Comparison of ENCODE assay signal across 28 cellular contexts in the genomic region with DNA sequence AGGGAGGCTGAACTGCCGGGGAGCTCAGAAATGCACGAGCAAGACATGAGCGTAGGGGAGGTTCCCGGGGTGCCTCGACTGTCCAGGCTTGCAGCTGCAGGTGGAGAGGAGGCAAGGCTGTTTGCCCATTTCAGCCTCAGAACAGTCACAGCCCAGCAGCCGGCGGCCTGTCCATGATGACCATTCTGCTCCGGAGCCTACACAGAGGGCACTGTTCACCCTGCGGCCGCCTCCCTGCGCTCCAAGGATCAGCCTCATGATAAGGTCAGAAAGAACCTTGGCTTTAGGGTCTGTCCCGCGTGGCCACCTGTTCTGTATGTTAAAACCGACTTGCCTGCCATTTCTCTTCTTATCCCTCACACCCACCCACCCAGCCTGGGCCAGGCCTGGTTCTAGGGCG. TPM values are rescaled to one million over a fixed set of nuclear protein-coding genes. Genes with fewer than 3 reads are reported as not detected.
DNase-seq lines count a peak whose midpoint lies in the region; ATAC-seq and TF ChIP-seq lines count a peak whose summit lies in the region.
"Had no signal": no experiment of that assay in that cellular context is flagged by ENCODE, and none has a peak within 500 bp of the region (broad histone marks: within the 10 kb centered on the region; RNA-seq: fewer than 3 reads in every experiment).

No MANE protein-coding gene starts in this region.

- H3K9ac ChIP-seq in IMR-90 (ENCODE audit: low read depth, low read length) (no peak overlapping the region), colonic mucosa (ENCODE audit: low read depth in 2 of 2, low read length in 2 of 2) (peak overlapping the region in 1 of 2 donors; percentile 1)

- BruUV-seq in IMR-90 (replicated peaks; lab: Mats Ljungman, UMichigan), result no TSS peak

- no peak for TF ChIP-seq CTCF in IMR-90 (conservative IDR thresholded peaks at IDR 0.05; ENCODE audit: low read depth, low read length)
- no peak for TF ChIP-seq CTCF in kidney epithelial cell (IDR thresholded peaks at IDR 0.05; ENCODE audit: insufficient read depth, low read length, poor library complexity, severe bottlenecking)
- no peak for TF ChIP-seq CTCF in colonic mucosa (IDR thresholded peaks at IDR 0.05)

- H3K79me1 ChIP-seq in IMR-90 (ENCODE audit: low read depth in 1 of 2, low read length in 2 of 2), result no peaks in the 10 kb centered on the region

- peak; percentile 22 for DNase-seq in activated T-cell treated with anti-CD3 and anti-CD28 coated beads, Interleukin-2, amount 50 U/mL, for 24 hours
- no peak for DNase-seq in activated T-cell treated with anti-CD3 and anti-CD28 coated beads for 4 hours
- DNase-seq in IMR-90, result no peak
- DNase-seq in kidney epithelial cell (ENCODE audit: low read depth), result no peak
- peak; percentile 48 for DNase-seq in sciatic nerve (ENCODE audit: low spot score)
- no peak for DNase-seq in CD1c-positive myeloid dendritic cell (ENCODE audit: extremely low spot score)
- DNase-seq in colonic mucosa, result no peak
- DNase-seq: activated CD4-positive, alpha-beta T cell treated with anti-CD3 and anti-CD28 coated beads, Interleukin-2, amount 10 ng/mL, durations not matched to agents 7 days and 5 days; anterior cingulate cortex; endodermal cell; hippocampal formation; NCI-H1048; NCI-H1694 treated with DMSO at 0.1 percent for 48 hours; NCI-H2171; NCI-H524; stimulated activated naive CD4-positive, alpha-beta T cell; T1000 had no signal

- POLR2A ChIA-PET in IMR-90 (lab: Charles Lee; ENCODE audit: unreplicated experiment), result no interaction called here

- no peaks in the 10 kb centered on the region for H3K36me3 Mint-ChIP-seq in activated T-cell treated with anti-CD3 and anti-CD28 coated beads, Interleukin-2, amount 50 U/mL, for 24 hours (ENCODE audit: low read depth)
- H3K36me3 Mint-ChIP-seq: activated naive CD4-positive, alpha-beta T cell treated with anti-CD3 and anti-CD28 coated beads, Interleukin-2, amount 50 U/mL, for 24 hours; WTC11 had no signal

- no peak overlapping the region for H3K56ac ChIP-seq in IMR-90 (ENCODE audit: extremely low read depth, insufficient read depth, low read length)

- no peak overlapping the region for H2AK9ac ChIP-seq in IMR-90 (replicated peaks; ENCODE audit: low read depth, low read length, poor library complexity)

- no peak overlapping the region for H3K27ac ChIP-seq in IMR-90 (ENCODE audit: insufficient read depth, low read length)
- H3K27ac ChIP-seq in colonic mucosa, result no peak overlapping the region
- H3K27ac ChIP-seq: cardiac muscle cell, right lobe of liver, thoracic aorta, vagina had no signal

- dilution Hi-C loops in IMR-90 (cut with HindIII; ENCODE audit: low sequenced_read_pairs, unreplicated experiment), result no loop called here

- CTCF ChIA-PET in IMR-90 (lab: Yijun Ruan, JAX), result no interaction called here

- H3K36me3 ChIP-seq in IMR-90 (ENCODE audit: control insufficient read depth, insufficient read depth, low read length) (no peaks in the 10 kb centered on the region), kidney epithelial cell (ENCODE audit: control insufficient read depth, insufficient read depth, low read length) (no peaks in the 10 kb centered on the region), colonic mucosa (no peaks in the 10 kb centered on the region)
- H3K36me3 ChIP-seq: cardiac muscle cell, right lobe of liver, thoracic aorta, vagina had no signal

- H3K9me3 ChIP-seq in IMR-90 (ENCODE audit: control insufficient read depth, insufficient read depth, low read length) (peaks cover 1% of the 10 kb centered on the region; the same call in 1 of the 2 replicates), colonic mucosa (no peaks in the 10 kb centered on the region)
- H3K9me3 ChIP-seq: right lobe of liver, thoracic aorta, vagina had no signal

- H3K4me2 ChIP-seq in IMR-90 (ENCODE audit: low read depth, low read length), result no peak overlapping the region

- H4K91ac ChIP-seq in IMR-90 (ENCODE audit: insufficient read depth, low read depth, low read length), result no peak overlapping the region

- H3K14ac ChIP-seq in IMR-90 (replicated peaks; ENCODE audit: low read depth, low read length), result no peak overlapping the region

- H4K5ac ChIP-seq in IMR-90 (ENCODE audit: low read depth, low read length), result no peak overlapping the region

- WGBS in IMR-90 (ENCODE audit: extremely low coverage in 2 of 2, insufficient read length in 1 of 2), 2 experiments, result 86% methylated on average over 4 of the region's 15 CpGs; no CpG with 5 or more reads in 1 of the 2 experiments

- H2BK5ac ChIP-seq in IMR-90 (ENCODE audit: low read depth, low read length, poor library complexity, severe bottlenecking), result no peak overlapping the region

- no peak overlapping the region for H3K23ac ChIP-seq in IMR-90 (ENCODE audit: low read depth, low read length)

- no peak overlapping the region for H3K27ac Mint-ChIP-seq in activated T-cell treated with anti-CD3 and anti-CD28 coated beads, Interleukin-2, amount 50 U/mL, for 24 hours
- H3K27ac Mint-ChIP-seq: activated CD4-positive, alpha-beta T cell treated with anti-CD3 and anti-CD28 coated beads, Interleukin-2, amount 10 ng/mL, durations not matched to agents 7 days and 5 days; activated naive CD4-positive, alpha-beta T cell treated with anti-CD3 and anti-CD28 coated beads, Interleukin-2, amount 50 U/mL, for 24 hours; activated T-cell treated with anti-CD3 and anti-CD28 coated beads, Interleukin-2, amount 50 U/mL, for 72 hours; CD4-positive, alpha-beta memory T cell; dendritic cell treated with granulocyte-macrophage colony-stimulating factor and Interleukin-4, amounts not matched to agents 40 ng/mL and 50 ng/mL, for 4 days; endodermal cell; WTC11 had no signal

- no peak overlapping the region for H3K4ac ChIP-seq in IMR-90 (ENCODE audit: low read depth, low read length)

- intact Hi-C loops in IMR-90 (cut with micrococcal nuclease), result no loop called here
- intact Hi-C loops in sciatic nerve (cut with DNase I), result no loop called here
- intact Hi-C loops in colonic mucosa (cut with DNase I), result no loop called here

- in situ Hi-C loops in IMR-90 (cut with MboI; ENCODE audit: low sequenced_read_pairs), result no loop called here

- peaks cover 45% of the 10 kb centered on the region for H3K27me3 Mint-ChIP-seq in activated T-cell treated with anti-CD3 and anti-CD28 coated beads, Interleukin-2, amount 50 U/mL, for 24 hours

- no peak overlapping the region for H2BK120ac ChIP-seq in IMR-90 (ENCODE audit: low read depth, low read length)

- no peak overlapping the region for H2BK20ac ChIP-seq in IMR-90 (ENCODE audit: low read depth, low read length)

- H3K4me3 ChIP-seq in IMR-90 (ENCODE audit: insufficient read depth, low read depth, low read length), result no peak overlapping the region
- H3K4me3 ChIP-seq in kidney epithelial cell (ENCODE audit: low read depth, low read length), result peak overlapping the region; percentile 51
- H3K4me3 ChIP-seq in colonic mucosa, result no peak overlapping the region
- H3K4me3 ChIP-seq: cardiac muscle cell, GM12878, vagina had no signal

- no peak overlapping the region for H2AK5ac ChIP-seq in IMR-90 (ENCODE audit: low read depth, low read length)

- TF ChIP-seq RAD21 in IMR-90 (IDR thresholded peaks at IDR 0.05; ENCODE audit: low read length), result no peak

- peaks cover 1% of the 10 kb centered on the region; the same call in 1 of the 2 replicates for H3K4me1 ChIP-seq in IMR-90 (ENCODE audit: control insufficient read depth, insufficient read depth, low read length)
- H3K4me1 ChIP-seq in colonic mucosa, result no peaks in the 10 kb centered on the region

- H4K8ac ChIP-seq in IMR-90 (ENCODE audit: low read depth in 2 of 2, low read length in 2 of 2), result no peak overlapping the region

- no peak for ATAC-seq in IMR-90 (ENCODE audit: low read depth)
- ATAC-seq in sciatic nerve, result no peak
- ATAC-seq in GM21619 (IDR thresholded peaks at IDR 0.05; ENCODE audit: unreplicated experiment), result no peak
- ATAC-seq: GM12878, WTC11 had no signal

- H3K9me3 Mint-ChIP-seq in activated T-cell treated with anti-CD3 and anti-CD28 coated beads, Interleukin-2, amount 50 U/mL, for 24 hours, result no peaks in the 10 kb centered on the region
- H3K9me3 Mint-ChIP-seq: activated CD4-positive, alpha-beta T cell treated with anti-CD3 and anti-CD28 coated beads, Interleukin-2, amount 10 ng/mL, durations not matched to agents 7 days and 5 days; activated naive CD4-positive, alpha-beta T cell treated with anti-CD3 and anti-CD28 coated beads, Interleukin-2, amount 50 U/mL, for 24 hours; CD4-positive, alpha-beta memory T cell; dendritic cell treated with granulocyte-macrophage colony-stimulating factor and Interleukin-4, amounts not matched to agents 40 ng/mL and 50 ng/mL, for 4 days had no signal

- H2AFZ ChIP-seq in IMR-90 (replicated peaks; ENCODE audit: low read length, poor library complexity), result peak overlapping the region; percentile 21

- no peak for TF ChIP-seq POLR2A in IMR-90 (IDR thresholded peaks at IDR 0.05; ENCODE audit: low read depth, low read length)

- H2BK15ac ChIP-seq in IMR-90 (ENCODE audit: low read depth, low read length), result no peak overlapping the region

- H3K27me3 ChIP-seq in IMR-90 (ENCODE audit: control insufficient read depth, insufficient read depth, low read length) (peaks cover 35% of the 10 kb centered on the region), kidney epithelial cell (ENCODE audit: control insufficient read depth, insufficient read depth, low read length) (peaks cover 12% of the 10 kb centered on the region), colonic mucosa (no peaks in the 10 kb centered on the region)
- H3K27me3 ChIP-seq: right lobe of liver, vagina had no signal

- no peak overlapping the region for H3K18ac ChIP-seq in IMR-90 (ENCODE audit: low read depth, low read length)

- no peaks in the 10 kb centered on the region for H4K20me1 ChIP-seq in IMR-90 (ENCODE audit: insufficient read depth, low read length)

- no peak overlapping the region for H3K4me3 Mint-ChIP-seq in activated T-cell treated with anti-CD3 and anti-CD28 coated beads, Interleukin-2, amount 50 U/mL, for 24 hours
- H3K4me3 Mint-ChIP-seq: activated CD4-positive, alpha-beta T cell treated with anti-CD3 and anti-CD28 coated beads, Interleukin-2, amount 10 ng/mL, durations not matched to agents 7 days and 5 days; activated naive CD4-positive, alpha-beta T cell treated with anti-CD3 and anti-CD28 coated beads, Interleukin-2, amount 50 U/mL, for 24 hours; dendritic cell treated with granulocyte-macrophage colony-stimulating factor and Interleukin-4, amounts not matched to agents 40 ng/mL and 50 ng/mL, for 4 days; endodermal cell; WTC11 had no signal

- peaks cover 32% of the 10 kb centered on the region for H3K4me1 Mint-ChIP-seq in activated T-cell treated with anti-CD3 and anti-CD28 coated beads, Interleukin-2, amount 50 U/mL, for 24 hours (ENCODE audit: low read depth)
- H3K4me1 Mint-ChIP-seq: endodermal cell had no signal

- no peaks in the 10 kb centered on the region; the same call in 1 of the 2 replicates for H3K9me1 ChIP-seq in IMR-90 (ENCODE audit: insufficient read depth, low read length)

RNA-seq across cellular contexts. Expression of gene CFAP46, which starts 21.9 kb away (rescaled TPM):
- total RNA-seq in IMR-90 (2012; rRNA removed) (1.3 and 1.7 TPM in 2 replicates), kidney epithelial cell (3.8 and 5.1 TPM in 2 replicates), sciatic nerve (1.1 TPM), colonic mucosa (under 1 TPM in 1 of 2 donors, not detected in 1; 0.13 TPM)
- 1.6 and 1.8 TPM in 2 replicates for polyA plus RNA-seq in IMR-90 (2012; rRNA removed)
- 1.0 and 1.3 TPM in 2 replicates for polyA plus RNA-seq in IMR-90 (2012; cell fraction: cytosol; rRNA removed)
- polyA plus RNA-seq in IMR-90 (2012; cell fraction: nucleus; rRNA removed; ENCODE audit: low replicate concordance), result 1.0 and 1.8 TPM in 2 replicates
- total RNA-seq: activated CD4-positive, alpha-beta T cell treated with anti-CD3 and anti-CD28 coated beads, Interleukin-2, amount 10 ng/mL, durations not matched to agents 7 days and 5 days; CD4-positive, alpha-beta memory T cell; GM12878; thoracic aorta; vagina had no signal
- polyA plus RNA-seq: CD4-positive, alpha-beta memory T cell had no signal

Comparison
In these comparisons a context has a peak if more than half of its experiments do, and no peak if none do; other contexts are left out.
1. DNase-seq: peak in activated T-cell treated with anti-CD3 and anti-CD28 coated beads, Interleukin-2, amount 50 U/mL, for 24 hours (single experiment) and sciatic nerve (single experiment); none in activated T-cell treated with anti-CD3 and anti-CD28 coated beads for 4 hours (single experiment), IMR-90 (single experiment), kidney epithelial cell (single experiment), CD1c-positive myeloid dendritic cell (single experiment) and colonic mucosa (single experiment).